In the genomic region with DNA sequence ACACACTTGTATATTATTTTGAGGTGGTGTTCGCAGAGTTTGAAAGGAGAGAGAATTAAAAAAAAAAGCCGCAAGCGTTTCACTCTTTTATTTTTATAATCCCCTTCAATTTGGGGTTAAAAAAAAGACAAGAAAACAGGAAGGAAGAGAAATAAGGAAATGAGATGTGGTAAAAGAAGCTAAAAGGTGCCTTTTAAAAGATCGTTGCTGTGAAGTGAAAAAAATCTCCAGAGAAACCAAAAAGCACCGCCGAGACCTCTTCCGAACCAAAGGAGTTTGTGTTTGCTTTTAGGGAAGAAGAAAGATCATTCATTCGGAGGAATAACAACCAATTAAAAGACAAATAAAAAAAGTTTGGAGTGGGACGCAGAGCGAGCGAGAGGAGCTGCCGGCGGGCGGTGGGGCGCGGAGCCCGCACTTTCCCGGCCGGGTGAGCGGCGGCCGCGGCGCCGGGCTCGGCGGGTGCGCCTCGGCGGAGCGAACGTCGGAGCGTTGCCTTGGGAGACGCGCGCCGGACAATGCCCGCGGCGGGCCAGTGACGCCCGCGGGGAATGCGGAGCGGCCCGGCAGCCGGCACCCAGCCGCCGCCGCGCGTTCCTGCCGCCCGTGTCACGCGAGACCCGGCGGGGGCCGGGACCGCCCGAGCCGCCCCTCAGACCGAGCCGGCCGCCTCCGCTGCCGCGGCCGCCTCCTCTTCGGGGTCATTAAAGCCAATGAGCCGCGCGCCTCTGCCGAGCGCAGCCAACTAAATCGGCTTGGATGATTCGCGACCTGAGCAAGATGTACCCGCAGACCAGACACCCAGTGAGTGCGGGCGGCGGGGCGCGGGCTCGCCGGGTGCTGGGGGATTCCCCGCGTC, we compare ENCODE assay signal across 8 cellular contexts. TPM values are rescaled to one million over a fixed set of nuclear protein-coding genes. Genes with fewer than 3 reads are reported as not detected.
DNase-seq lines count a peak whose midpoint lies in the region; ATAC-seq and TF ChIP-seq lines count a peak whose summit lies in the region.

No MANE protein-coding gene starts in this region.

- H3K27ac Mint-ChIP-seq in nephron, result no peak overlapping the region

- H3K4me1 ChIP-seq in foreskin keratinocyte, result peaks cover 8% of the 10 kb centered on the region

- peak overlapping the region; percentile 76 for H3K27ac ChIP-seq in foreskin keratinocyte

- H3K4me1 Mint-ChIP-seq in activated T-cell treated with anti-CD3 and anti-CD28 coated beads, Interleukin-2, amount 50 U/mL, for 4 hours (ENCODE audit: low read depth), result peaks cover 33% of the 10 kb centered on the region
- peaks cover 39% of the 10 kb centered on the region for H3K4me1 Mint-ChIP-seq in nephron

- TF ChIP-seq CTCF in foreskin keratinocyte (conservative IDR thresholded peaks at IDR 0.05), result no peak
- TF ChIP-seq CTCF in nephron (IDR thresholded peaks at IDR 0.05; ENCODE audit: unreplicated experiment in 3 of 3), result no peak

- H3K27me3 Mint-ChIP-seq in activated T-cell treated with anti-CD3 and anti-CD28 coated beads, Interleukin-2, amount 50 U/mL, for 4 hours (ENCODE audit: low read depth), result peaks cover 10% of the 10 kb centered on the region
- H3K27me3 Mint-ChIP-seq in nephron (ENCODE audit: low read depth), result peaks cover 7% of the 10 kb centered on the region

- peaks cover 2% of the 10 kb centered on the region for H3K36me3 Mint-ChIP-seq in activated T-cell treated with anti-CD3 and anti-CD28 coated beads, Interleukin-2, amount 50 U/mL, for 4 hours (ENCODE audit: insufficient read depth)
- H3K36me3 Mint-ChIP-seq in nephron (ENCODE audit: low read depth), result peaks cover 12% of the 10 kb centered on the region

- peak overlapping the region; percentile 75 for H3K4me3 Mint-ChIP-seq in activated T-cell treated with anti-CD3 and anti-CD28 coated beads, Interleukin-2, amount 50 U/mL, for 4 hours
- peak overlapping the region; percentile 78 to 83 (median 82) for H3K4me3 Mint-ChIP-seq in nephron

- DNase-seq in activated CD4-positive, CD25-positive, alpha-beta regulatory T cell (lab: John Stamatoyannopoulos, UW), result peak in 3 of 4 experiments; percentile 19 to 46 (median 42)
- DNase-seq in NCI-H1930 (lab: John Stamatoyannopoulos, UW) (peak; percentile 22 to 62), foreskin keratinocyte (peak in 1 of 2 donors; percentile 26)
- peak; percentile 16 for DNase-seq in activated T-cell treated with anti-CD3 and anti-CD28 coated beads, Interleukin-2, amount 50 U/mL, for 4 hours

- H3K27me3 ChIP-seq in foreskin keratinocyte, result no peaks in the 10 kb centered on the region

- ATAC-seq in activated CD4-positive, CD25-positive, alpha-beta regulatory T cell treated with anti-CD3 and anti-CD28 coated beads, Interleukin-2, amount 50 U/mL, for 24 hours, result no peak
- ATAC-seq in activated T-cell treated with anti-CD3 and anti-CD28 coated beads, Interleukin-2, amount 50 U/mL, for 4 hours, result peak; percentile 3
- ATAC-seq in foreskin keratinocyte (peak; percentile 6), GM21825 (IDR thresholded peaks at IDR 0.05; ENCODE audit: unreplicated experiment) (no peak), GM18519 (IDR thresholded peaks at IDR 0.05; ENCODE audit: low FRiP score, unreplicated experiment) (no peak)

- H3K9me3 Mint-ChIP-seq in activated T-cell treated with anti-CD3 and anti-CD28 coated beads, Interleukin-2, amount 50 U/mL, for 4 hours, result no peaks in the 10 kb centered on the region
- H3K9me3 Mint-ChIP-seq in nephron, result no peaks in the 10 kb centered on the region

RNA-seq across cellular contexts. Expression of a gene that starts 0.5 kb away (rescaled TPM):
- total RNA-seq in activated T-cell treated with anti-CD3 and anti-CD28 coated beads, Interleukin-2, amount 50 U/mL, for 4 hours, result 10 to 100 TPM; 13.4 to 18.9 (median 14.1) TPM
- 14.0 and 15.1 TPM in 2 replicates for total RNA-seq in foreskin keratinocyte
- polyA plus RNA-seq in foreskin keratinocyte, result 3.2 and 4.0 TPM in 2 replicates

Comparison
In these comparisons a context has a peak if more than half of its experiments do, and no peak if none do; other contexts are left out.
1. ATAC-seq: peak in activated T-cell treated with anti-CD3 and anti-CD28 coated beads, Interleukin-2, amount 50 U/mL, for 4 hours (2 of 2) and foreskin keratinocyte (single experiment); none in activated CD4-positive, CD25-positive, alpha-beta regulatory T cell treated with anti-CD3 and anti-CD28 coated beads, Interleukin-2, amount 50 U/mL, for 24 hours (0 of 2), GM21825 (single experiment) and GM18519 (single experiment).